In the genomic region with DNA sequence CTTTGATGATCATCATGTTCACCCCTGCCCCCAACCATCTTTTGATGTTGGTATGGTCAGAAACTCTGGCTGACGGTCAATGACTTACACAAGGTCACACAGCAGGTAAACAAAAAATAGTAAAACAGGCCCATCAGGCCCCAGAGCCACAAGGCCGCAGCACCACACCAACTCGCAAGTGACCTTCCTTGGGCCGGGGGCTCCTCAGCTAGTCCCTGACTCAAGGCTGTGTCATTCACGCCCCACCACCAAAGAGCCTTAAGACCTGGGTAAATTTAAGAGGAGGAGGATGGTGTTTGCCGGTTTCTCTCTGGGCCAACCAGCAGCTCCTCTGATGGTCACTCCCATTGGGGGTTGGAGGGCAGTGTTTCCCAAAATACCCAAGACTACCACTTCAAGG, we compare ENCODE assay signal across 18 cellular contexts. TPM values are rescaled to one million over a fixed set of nuclear protein-coding genes. Genes with fewer than 3 reads are reported as not detected.
DNase-seq lines count a peak whose midpoint lies in the region; ATAC-seq, FAIRE-seq and TF ChIP-seq lines count a peak whose summit lies in the region.
"Had no signal": no experiment of that assay in that cellular context is flagged by ENCODE, and none has a peak within 500 bp of the region (broad histone marks: within the 10 kb centered on the region; RNA-seq: fewer than 3 reads in every experiment).

No MANE protein-coding gene starts in this region.

- no peak for TF ChIP-seq CTCF in activated CD8-positive, alpha-beta T cell treated with anti-CD3 and anti-CD28 coated beads for 36 hours (IDR thresholded peaks at IDR 0.05)
- TF ChIP-seq CTCF in coronary artery (IDR thresholded peaks at IDR 0.05) (no peak), foreskin fibroblast (IDR thresholded peaks at IDR 0.05; ENCODE audit: low read depth, low read length) (no peak), sigmoid colon (IDR thresholded peaks at IDR 0.05) (no peak)

- no peaks in the 10 kb centered on the region for H3K27me3 Mint-ChIP-seq in activated CD8-positive, alpha-beta T cell treated with anti-CD3 and anti-CD28 coated beads for 36 hours
- no peaks in the 10 kb centered on the region for H3K27me3 Mint-ChIP-seq in activated CD8-positive, alpha-beta T cell treated with anti-CD3 and anti-CD28 coated beads, Interleukin-2, amount 10 ng/mL, durations not matched to agents 7 days and 5 days (ENCODE audit: low read depth)

- FAIRE-seq in GM12891 (lab: Jason Lieb, UNC): no peak
- FAIRE-seq: G401.6 had no signal

- no peaks in the 10 kb centered on the region for H3K9me3 ChIP-seq in sigmoid colon

- H3K4me1 Mint-ChIP-seq in activated CD8-positive, alpha-beta T cell treated with anti-CD3 and anti-CD28 coated beads for 36 hours (ENCODE audit: low read depth): peaks cover 35% of the 10 kb centered on the region
- peaks cover 29% of the 10 kb centered on the region for H3K4me1 Mint-ChIP-seq in activated CD8-positive, alpha-beta T cell treated with anti-CD3 and anti-CD28 coated beads, Interleukin-2, amount 10 ng/mL, durations not matched to agents 7 days and 5 days (ENCODE audit: low read depth)
- peaks cover 64% of the 10 kb centered on the region for H3K4me1 Mint-ChIP-seq in stimulated activated effector memory CD8-positive, alpha-beta T cell treated with anti-CD3 and anti-CD28 coated beads, Interleukin-12 subunit alpha, Interleukin-12 subunit beta, amount 100 ng/mL, for 72 hours

- peak overlapping the region; percentile 38 for H3K27ac Mint-ChIP-seq in activated CD8-positive, alpha-beta T cell treated with anti-CD3 and anti-CD28 coated beads for 36 hours
- no peak overlapping the region for H3K27ac Mint-ChIP-seq in activated CD8-positive, alpha-beta T cell treated with anti-CD3 and anti-CD28 coated beads, Interleukin-2, amount 10 ng/mL, durations not matched to agents 7 days and 5 days
- peak overlapping the region; percentile 87 for H3K27ac Mint-ChIP-seq in stimulated activated effector memory CD8-positive, alpha-beta T cell treated with anti-CD3 and anti-CD28 coated beads, Interleukin-12 subunit alpha, Interleukin-12 subunit beta, amount 100 ng/mL, for 72 hours
- H3K27ac Mint-ChIP-seq: H9 had no signal

- CTCF ChIA-PET in activated CD8-positive, alpha-beta T cell treated with anti-CD3 and anti-CD28 coated beads for 36 hours (lab: Charles Lee): no interaction called here
- CTCF ChIA-PET in activated CD8-positive, alpha-beta T cell treated with anti-CD3 and anti-CD28 coated beads, Interleukin-2, amount 10 ng/mL, durations not matched to agents 7 days and 5 days (lab: Charles Lee): no interaction called here

- POLR2A ChIA-PET in activated CD8-positive, alpha-beta T cell treated with anti-CD3 and anti-CD28 coated beads for 36 hours (lab: Charles Lee): no interaction called here
- POLR2A ChIA-PET in activated CD8-positive, alpha-beta T cell treated with anti-CD3 and anti-CD28 coated beads, Interleukin-2, amount 10 ng/mL, durations not matched to agents 7 days and 5 days (lab: Charles Lee): no interaction called here

- peaks cover 0 to 25% (median 7%) of the 10 kb centered on the region in 4 donors for H3K36me3 ChIP-seq in sigmoid colon

- H3K4me3 ChIP-seq in coronary artery (no peak overlapping the region), foreskin fibroblast (ENCODE audit: low read depth in 1 of 2, low read length in 2 of 2) (no peak overlapping the region), sigmoid colon (no peak overlapping the region)
- H3K4me3 ChIP-seq: PC-9 had no signal

- H3K27me3 ChIP-seq in sigmoid colon: no peaks in the 10 kb centered on the region

- WGBS in sigmoid colon, 2 donors: 95 to 96% methylated on average over 6 of the region's 6 CpGs

- H3K27ac ChIP-seq in coronary artery: no peak overlapping the region
- no peak overlapping the region for H3K27ac ChIP-seq in sigmoid colon
- H3K27ac ChIP-seq: PC-9 had no signal

- ATAC-seq in activated CD8-positive, alpha-beta T cell treated with anti-CD3 and anti-CD28 coated beads for 36 hours: no peak
- no peak for ATAC-seq in activated CD8-positive, alpha-beta T cell treated with anti-CD3 and anti-CD28 coated beads, Interleukin-2, amount 10 ng/mL, durations not matched to agents 7 days and 5 days
- ATAC-seq in stimulated activated effector memory CD8-positive, alpha-beta T cell treated with anti-CD3 and anti-CD28 coated beads, Interleukin-12 subunit alpha, Interleukin-12 subunit beta, amount 100 ng/mL, for 72 hours: no peak

- no peak for TF ChIP-seq EP300 in sigmoid colon (IDR thresholded peaks at IDR 0.05)

- H3K36me3 Mint-ChIP-seq in activated CD8-positive, alpha-beta T cell treated with anti-CD3 and anti-CD28 coated beads for 36 hours (ENCODE audit: low read depth): peaks cover 6% of the 10 kb centered on the region
- H3K36me3 Mint-ChIP-seq in activated CD8-positive, alpha-beta T cell treated with anti-CD3 and anti-CD28 coated beads, Interleukin-2, amount 10 ng/mL, durations not matched to agents 7 days and 5 days (ENCODE audit: low read depth): peaks cover 3% of the 10 kb centered on the region
- peaks cover 29% of the 10 kb centered on the region for H3K36me3 Mint-ChIP-seq in stimulated activated effector memory CD8-positive, alpha-beta T cell treated with anti-CD3 and anti-CD28 coated beads, Interleukin-12 subunit alpha, Interleukin-12 subunit beta, amount 100 ng/mL, for 72 hours

- no peak for DNase-seq in activated CD8-positive, alpha-beta T cell treated with anti-CD3 and anti-CD28 coated beads for 36 hours
- DNase-seq in activated CD8-positive, alpha-beta T cell treated with anti-CD3 and anti-CD28 coated beads, Interleukin-2, amount 10 ng/mL, durations not matched to agents 7 days and 5 days: no peak
- no peak for DNase-seq in GM12891 (ENCODE audit: insufficient read length, low spot score)
- peak; percentile 26 for DNase-seq in coronary artery (ENCODE audit: low spot score)
- DNase-seq in stimulated activated effector memory CD8-positive, alpha-beta T cell treated with anti-CD3 and anti-CD28 coated beads, Interleukin-12 subunit alpha, Interleukin-12 subunit beta, amount 100 ng/mL, for 72 hours (ENCODE audit: low spot score in 2 of 2): no peak
- no peak for DNase-seq in NCI-H1048 (lab: John Stamatoyannopoulos, UW)
- no peak for DNase-seq in foreskin fibroblast
- DNase-seq in sigmoid colon: no peak
- DNase-seq: 8988T, C1 segment of cervical spinal cord, Calu3, H9, MM.1S, NCI-H1105 treated with DMSO at 0.1 percent for 48 hours, NCI-H187 treated with DMSO at 0.1 percent for 48 hours, NCI-H446, PC-9 had no signal

- H3K9me3 Mint-ChIP-seq in activated CD8-positive, alpha-beta T cell treated with anti-CD3 and anti-CD28 coated beads for 36 hours: no peaks in the 10 kb centered on the region
- no peaks in the 10 kb centered on the region for H3K9me3 Mint-ChIP-seq in activated CD8-positive, alpha-beta T cell treated with anti-CD3 and anti-CD28 coated beads, Interleukin-2, amount 10 ng/mL, durations not matched to agents 7 days and 5 days (ENCODE audit: insufficient read depth)
- H3K9me3 Mint-ChIP-seq in stimulated activated effector memory CD8-positive, alpha-beta T cell treated with anti-CD3 and anti-CD28 coated beads, Interleukin-12 subunit alpha, Interleukin-12 subunit beta, amount 100 ng/mL, for 72 hours: no peaks in the 10 kb centered on the region
- H3K9me3 Mint-ChIP-seq: H9 had no signal

- H3K4me3 Mint-ChIP-seq in activated CD8-positive, alpha-beta T cell treated with anti-CD3 and anti-CD28 coated beads for 36 hours: no peak overlapping the region
- H3K4me3 Mint-ChIP-seq in activated CD8-positive, alpha-beta T cell treated with anti-CD3 and anti-CD28 coated beads, Interleukin-2, amount 10 ng/mL, durations not matched to agents 7 days and 5 days: no peak overlapping the region
- H3K4me3 Mint-ChIP-seq in stimulated activated effector memory CD8-positive, alpha-beta T cell treated with anti-CD3 and anti-CD28 coated beads, Interleukin-12 subunit alpha, Interleukin-12 subunit beta, amount 100 ng/mL, for 72 hours: no peak overlapping the region
- H3K4me3 Mint-ChIP-seq: H9 had no signal

- peaks cover 0 to 12% (median 11%) of the 10 kb centered on the region in 4 donors for H3K4me1 ChIP-seq in sigmoid colon

- intact Hi-C loops in activated CD8-positive, alpha-beta T cell treated with anti-CD3 and anti-CD28 coated beads for 36 hours (cut with micrococcal nuclease): no loop called here
- intact Hi-C loops in sigmoid colon (cut with DNase I): no loop called here

- TF ChIP-seq POLR2A in GM12891 (IDR thresholded peaks at IDR 0.05; ENCODE audit: low read depth, low read length): no peak
- TF ChIP-seq POLR2A in sigmoid colon (IDR thresholded peaks at IDR 0.05): no peak

TF ChIP-seq in GM12891, 5 proteins besides CTCF, POLR2A, EP300 and RAD21:
- TF ChIP-seq POU2F2 (IDR thresholded peaks at IDR 0.05; ENCODE audit: low read depth, low read length) (no peak), POLR2AphosphoS5 (IDR thresholded peaks at IDR 0.05; ENCODE audit: low read depth, low read length) (peak; percentile 64; the same call in 1 of the 2 replicates), PAX5 (IDR thresholded peaks at IDR 0.05; ENCODE audit: insufficient read depth, low read length, severe bottlenecking) (no peak), SPI1 (IDR thresholded peaks at IDR 0.05; ENCODE audit: low read depth, low read length) (no peak)

RNA-seq across cellular contexts. Expression of gene PSMB7, which starts 55.8 kb away (rescaled TPM):
- 100 to 1,000 TPM; 155 to 170 TPM for total RNA-seq in activated CD8-positive, alpha-beta T cell treated with anti-CD3 and anti-CD28 coated beads for 36 hours
- total RNA-seq in activated CD8-positive, alpha-beta T cell treated with anti-CD3 and anti-CD28 coated beads, Interleukin-2, amount 10 ng/mL, durations not matched to agents 7 days and 5 days: 100 to 1,000 TPM; 114 to 119 TPM
- 219 TPM for polyA plus RNA-seq in GM12891 (2012; ENCODE audit: low read depth, missing spikeins)
- total RNA-seq in sigmoid colon: 100 to 1,000 TPM; 136 to 172 (median 166) TPM
- 100 to 1,000 TPM; 153 to 179 (median 177) TPM for polyA plus RNA-seq in sigmoid colon
